In genomic region chr19:35296644-35297514, GRCh38 we compare ENCODE assay signal across 20 cellular contexts. TPM values are rescaled to one million over a fixed set of nuclear protein-coding genes. Genes with fewer than 3 reads are reported as not detected.
DNase-seq lines count a peak whose midpoint lies in the region; ATAC-seq and TF ChIP-seq lines count a peak whose summit lies in the region.
"Had no signal": no experiment of that assay in that cellular context is flagged by ENCODE, and none has a peak within 500 bp of the region (broad histone marks: within the 10 kb centered on the region; RNA-seq: fewer than 3 reads in every experiment).

No MANE protein-coding gene starts in this region.

- no peaks in the 10 kb centered on the region for H3K36me3 Mint-ChIP-seq in activated naive CD8-positive, alpha-beta T cell treated with anti-CD3 and anti-CD28 coated beads, Interleukin-2, amount 50 U/mL, for 24 hours (ENCODE audit: low read depth)
- H3K36me3 Mint-ChIP-seq: CD8-positive, alpha-beta T cell had no signal

- peak; percentile 59 for ATAC-seq in stimulated activated naive CD8-positive, alpha-beta T cell treated with anti-CD3 and anti-CD28 coated beads, Interleukin-15, amount 100 ng/mL, for 72 hours
- no peak for ATAC-seq in stimulated activated naive CD8-positive, alpha-beta T cell treated with anti-CD3 and anti-CD28 coated beads, Interleukin-15, Interleukin-2, amounts not matched to agents 100 U/mL and 50 U/mL, for 24 hours
- ATAC-seq in activated naive CD8-positive, alpha-beta T cell treated with anti-CD3 and anti-CD28 coated beads, Interleukin-2, amount 50 U/mL, for 24 hours = peak; percentile 39
- no peak for ATAC-seq in HG02571 (IDR thresholded peaks at IDR 0.05; ENCODE audit: unreplicated experiment)
- ATAC-seq: HCT116, sciatic nerve had no signal

- H3K27ac Mint-ChIP-seq in stimulated activated naive CD8-positive, alpha-beta T cell treated with anti-CD3 and anti-CD28 coated beads, Interleukin-15, amount 100 ng/mL, for 72 hours = no peak overlapping the region
- no peak overlapping the region for H3K27ac Mint-ChIP-seq in activated naive CD8-positive, alpha-beta T cell treated with anti-CD3 and anti-CD28 coated beads, Interleukin-2, amount 50 U/mL, for 24 hours
- H3K27ac Mint-ChIP-seq: CD8-positive, alpha-beta T cell had no signal

- no peak overlapping the region for H3K27ac ChIP-seq in colonic mucosa
- H3K27ac ChIP-seq: left ventricle myocardium inferior, vagina had no signal

- no peaks in the 10 kb centered on the region for H3K4me1 ChIP-seq in colonic mucosa
- H3K4me1 ChIP-seq: left ventricle myocardium inferior, vagina had no signal

- no peaks in the 10 kb centered on the region for H3K36me3 ChIP-seq in colonic mucosa
- H3K36me3 ChIP-seq: left ventricle myocardium inferior, vagina had no signal

- no peak overlapping the region for H3K4me3 ChIP-seq in colonic mucosa
- H3K4me3 ChIP-seq: left ventricle myocardium inferior, vagina had no signal

- no peaks in the 10 kb centered on the region for H3K4me1 Mint-ChIP-seq in stimulated activated naive CD8-positive, alpha-beta T cell treated with anti-CD3 and anti-CD28 coated beads, Interleukin-15, amount 100 ng/mL, for 72 hours
- H3K4me1 Mint-ChIP-seq in activated naive CD8-positive, alpha-beta T cell treated with anti-CD3 and anti-CD28 coated beads, Interleukin-2, amount 50 U/mL, for 24 hours = no peaks in the 10 kb centered on the region

- H3K9me3 Mint-ChIP-seq in stimulated activated naive CD8-positive, alpha-beta T cell treated with anti-CD3 and anti-CD28 coated beads, Interleukin-15, amount 100 ng/mL, for 72 hours = no peaks in the 10 kb centered on the region
- no peaks in the 10 kb centered on the region for H3K9me3 Mint-ChIP-seq in activated naive CD8-positive, alpha-beta T cell treated with anti-CD3 and anti-CD28 coated beads, Interleukin-2, amount 50 U/mL, for 24 hours
- H3K9me3 Mint-ChIP-seq: activated T-cell treated with anti-CD3 and anti-CD28 coated beads, Interleukin-2, amount 50 U/mL, for 24 hours; CD8-positive, alpha-beta T cell had no signal

- H3K27me3 Mint-ChIP-seq in stimulated activated naive CD8-positive, alpha-beta T cell treated with anti-CD3 and anti-CD28 coated beads, Interleukin-15, amount 100 ng/mL, for 72 hours = no peaks in the 10 kb centered on the region
- H3K27me3 Mint-ChIP-seq in activated naive CD8-positive, alpha-beta T cell treated with anti-CD3 and anti-CD28 coated beads, Interleukin-2, amount 50 U/mL, for 24 hours = no peaks in the 10 kb centered on the region
- H3K27me3 Mint-ChIP-seq: activated T-cell treated with anti-CD3 and anti-CD28 coated beads, Interleukin-2, amount 50 U/mL, for 24 hours had no signal

- no peak overlapping the region for H3K9ac ChIP-seq in colonic mucosa (ENCODE audit: low read depth in 2 of 2, low read length in 2 of 2)

- no peak overlapping the region for H3K4me3 Mint-ChIP-seq in stimulated activated naive CD8-positive, alpha-beta T cell treated with anti-CD3 and anti-CD28 coated beads, Interleukin-15, amount 100 ng/mL, for 72 hours
- H3K4me3 Mint-ChIP-seq in activated naive CD8-positive, alpha-beta T cell treated with anti-CD3 and anti-CD28 coated beads, Interleukin-2, amount 50 U/mL, for 24 hours = no peak overlapping the region
- H3K4me3 Mint-ChIP-seq: activated T-cell treated with anti-CD3 and anti-CD28 coated beads, Interleukin-2, amount 50 U/mL, for 24 hours had no signal

- H3K9me3 ChIP-seq in colonic mucosa = no peaks in the 10 kb centered on the region
- H3K9me3 ChIP-seq: left ventricle myocardium inferior, vagina had no signal

- no peaks in the 10 kb centered on the region for H3K27me3 ChIP-seq in colonic mucosa
- H3K27me3 ChIP-seq: vagina had no signal

- TF ChIP-seq CTCF in colonic mucosa (IDR thresholded peaks at IDR 0.05) = no peak

- intact Hi-C loops in colonic mucosa (cut with DNase I) = no loop called here

- DNase-seq in stimulated activated naive CD8-positive, alpha-beta T cell treated with anti-CD3 and anti-CD28 coated beads, Interleukin-15, amount 100 ng/mL, for 72 hours = no peak
- no peak for DNase-seq in stimulated activated naive CD8-positive, alpha-beta T cell treated with anti-CD3 and anti-CD28 coated beads, Interleukin-15, Interleukin-2, amounts not matched to agents 100 U/mL and 50 U/mL, for 24 hours
- no peak for DNase-seq in activated naive CD8-positive, alpha-beta T cell treated with anti-CD3 and anti-CD28 coated beads, Interleukin-2, amount 50 U/mL, for 24 hours
- DNase-seq in ecto neural progenitor cell (ENCODE audit: low spot score) = no peak
- DNase-seq in colonic mucosa = no peak
- DNase-seq: activated CD4-positive, alpha-beta T cell treated with anti-CD3 and anti-CD28 coated beads, Interleukin-2, amount 50 U/mL, for 1 hour; CD8-positive, alpha-beta T cell; DMS79 treated with DMSO at 0.1 percent for 48 hours; dorsolateral prefrontal cortex; left ventricle myocardium inferior; NCI-H1417; NCI-H82 had no signal

RNA-seq across cellular contexts. Expression of gene MAG, which starts 4.9 kb away (rescaled TPM):
- not detected for total RNA-seq in colonic mucosa
- total RNA-seq: CD8-positive, alpha-beta T cell; left ventricle myocardium inferior; LHCN-M2; osteocyte; subcutaneous adipose tissue; vagina had no signal

RNA-seq across cellular contexts. Expression of gene HAMP, which starts 14.6 kb away (rescaled TPM):
- total RNA-seq in colonic mucosa = not detected
- total RNA-seq: left ventricle myocardium inferior, LHCN-M2, osteocyte, subcutaneous adipose tissue, vagina had no signal

RNA-seq across cellular contexts. Expression of gene USF2, which starts 28.1 kb away (rescaled TPM):
- total RNA-seq in colonic mucosa = 100 to 1,000 TPM in 1 of 2 donors, 10 to 100 TPM in 1; 86.5 to 108 TPM

RNA-seq across cellular contexts. Expression of gene CD22, which starts 32.1 kb away (rescaled TPM):
- total RNA-seq in colonic mucosa = 1 to 10 TPM; 1.6 to 3.0 TPM
- total RNA-seq: left ventricle myocardium inferior, osteocyte had no signal

RNA-seq across cellular contexts. Expression of gene LSR, which starts 48.1 kb away (rescaled TPM):
- 100 to 1,000 TPM; 252 TPM for total RNA-seq in colonic mucosa

Comparison
In these comparisons a context has a peak if more than half of its experiments do, and no peak if none do; other contexts are left out.
1. ATAC-seq: peak in stimulated activated naive CD8-positive, alpha-beta T cell treated with anti-CD3 and anti-CD28 coated beads, Interleukin-15, amount 100 ng/mL, for 72 hours (single experiment) and activated naive CD8-positive, alpha-beta T cell treated with anti-CD3 and anti-CD28 coated beads, Interleukin-2, amount 50 U/mL, for 24 hours (single experiment); none in stimulated activated naive CD8-positive, alpha-beta T cell treated with anti-CD3 and anti-CD28 coated beads, Interleukin-15, Interleukin-2, amounts not matched to agents 100 U/mL and 50 U/mL, for 24 hours (single experiment) and HG02571 (single experiment).